Comparison of ENCODE assay signal across 2 cellular contexts in genomic region chr17:3970668-3971067, GRCh38.
A peak's percentile ranks its signal among the peaks of the same experiment; 100 is the strongest.
TF ChIP-seq lines count a peak whose summit lies in the region.

No MANE protein-coding gene starts in this region.

TF ChIP-seq in A549, 52 proteins besides CTCF, POLR2A, EP300 and RAD21:
- TF ChIP-seq RNF2 (IDR thresholded peaks at IDR 0.05; ENCODE audit: borderline replicate concordance, low read depth), result no peak
- no peak for TF ChIP-seq TFCP2L1 (CRISPR knock-in tag; IDR thresholded peaks at IDR 0.05)
- TF ChIP-seq FOSB (CRISPR knock-in tag; IDR thresholded peaks at IDR 0.05), result no peak
- no peak for TF ChIP-seq NR3C1 (IDR thresholded peaks at IDR 0.05)
- TF ChIP-seq HMGXB4 (CRISPR knock-in tag; IDR thresholded peaks at IDR 0.05; ENCODE audit: borderline replicate concordance), result no peak
- peak; percentile 59 for TF ChIP-seq ZFP36 (IDR thresholded peaks at IDR 0.05; ENCODE audit: borderline replicate concordance, partially characterized antibody)
- TF ChIP-seq HEYL (CRISPR knock-in tag; IDR thresholded peaks at IDR 0.05), result no peak

TF ChIP-seq in HEK293T, 16 proteins besides CTCF, POLR2A, EP300 and RAD21:
- TF ChIP-seq PKNOX1 (IDR thresholded peaks at IDR 0.05) (no peak), SUZ12 (IDR thresholded peaks at IDR 0.05) (no peak), ZNF384 (IDR thresholded peaks at IDR 0.05) (no peak), LEF1 (IDR thresholded peaks at IDR 0.05; ENCODE audit: borderline replicate concordance) (no peak), L3MBTL2 (conservative IDR thresholded peaks at IDR 0.05) (no peak), TARDBP (IDR thresholded peaks at IDR 0.05) (no peak), ARNT (IDR thresholded peaks at IDR 0.05) (no peak), BHLHE40 (IDR thresholded peaks at IDR 0.05; ENCODE audit: borderline replicate concordance) (no peak), FOXA1 (IDR thresholded peaks at IDR 0.05) (no peak), HDGF (IDR thresholded peaks at IDR 0.05; ENCODE audit: borderline replicate concordance) (no peak), FOXK2 (IDR thresholded peaks at IDR 0.05) (no peak)
